ENCODE assay signal across 35 cellular contexts in the genomic region with DNA sequence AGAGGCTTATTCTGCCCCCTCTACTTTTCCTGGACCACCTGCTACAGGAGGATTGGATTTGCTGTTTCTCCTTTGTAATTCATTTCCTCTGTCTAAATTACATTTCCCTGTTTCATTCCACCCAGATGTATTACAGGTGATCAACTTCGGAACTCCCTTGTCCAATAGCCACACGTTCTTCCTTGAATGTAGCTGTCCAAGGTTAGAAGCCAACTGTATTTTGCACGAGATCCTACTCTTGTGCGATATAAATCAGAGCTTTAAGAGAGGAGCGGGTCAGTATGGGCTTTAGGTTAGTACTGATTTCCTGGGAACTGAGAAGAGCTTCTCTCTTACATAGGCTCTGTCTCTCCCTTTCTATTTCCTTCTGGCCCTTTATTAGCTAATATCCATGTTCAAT. TPM values are rescaled to one million over a fixed set of nuclear protein-coding genes. Genes with fewer than 3 reads are reported as not detected.
"Had no signal": no experiment of that assay in that cellular context is flagged by ENCODE, and none has a peak within 500 bp of the region (broad histone marks: within the 10 kb centered on the region; RNA-seq: fewer than 3 reads in every experiment).

No MANE protein-coding gene starts in this region.

- H3K4me3 Mint-ChIP-seq: immature natural killer cell; naive thymus-derived CD8-positive, alpha-beta T cell; nephron; neural crest cell; stimulated activated naive CD8-positive, alpha-beta T cell treated with anti-CD3 and anti-CD28 coated beads, Interleukin-15, Interleukin-2, amounts not matched to agents 100 ng/mL and 50 ng/mL, for 24 hours had no signal

- H3K9me3 ChIP-seq: left lung, lower lobe of right lung, pancreas, prostate gland, suprapubic skin, thoracic aorta, tibial artery, upper lobe of right lung had no signal

- H3K4me1 Mint-ChIP-seq: immature natural killer cell; naive thymus-derived CD8-positive, alpha-beta T cell; neural crest cell had no signal

- H3K27ac Mint-ChIP-seq: immature natural killer cell; naive thymus-derived CD8-positive, alpha-beta T cell; nephron; stimulated activated naive CD8-positive, alpha-beta T cell treated with anti-CD3 and anti-CD28 coated beads, Interleukin-15, Interleukin-2, amounts not matched to agents 100 ng/mL and 50 ng/mL, for 24 hours had no signal

- H3K36me3 ChIP-seq: left lung, lower lobe of right lung, pancreas, prostate gland, suprapubic skin, thoracic aorta, tibial artery, upper lobe of right lung had no signal

- H3K4me3 ChIP-seq: left lung, lower lobe of right lung, pancreas, prostate gland, skin epidermis, suprapubic skin, thoracic aorta, tibial artery, upper lobe of right lung had no signal

- ATAC-seq: left colon; left lung; lower lobe of right lung; naive thymus-derived CD8-positive, alpha-beta T cell; pancreas; right cardiac atrium; sciatic nerve; upper lobe of right lung had no signal

- H3K9me3 Mint-ChIP-seq: naive thymus-derived CD8-positive, alpha-beta T cell; nephron; neural crest cell; stimulated activated naive CD8-positive, alpha-beta T cell treated with anti-CD3 and anti-CD28 coated beads, Interleukin-15, Interleukin-2, amounts not matched to agents 100 ng/mL and 50 ng/mL, for 24 hours had no signal

- H3K4me1 ChIP-seq: left lung, lower lobe of right lung, pancreas, prostate gland, suprapubic skin, tibial artery, upper lobe of right lung had no signal

- H3K27ac ChIP-seq: left lung, lower lobe of right lung, pancreas, prostate gland, skin epidermis, suprapubic skin, thoracic aorta, tibial artery, upper lobe of right lung had no signal

- H3K36me3 Mint-ChIP-seq: immature natural killer cell; naive thymus-derived CD8-positive, alpha-beta T cell had no signal

- FAIRE-seq: islet of Langerhans, kidney, pancreas, urothelium cell line had no signal

- H3K27me3 ChIP-seq: suprapubic skin, upper lobe of right lung had no signal

- DNase-seq: hypothalamus; immature natural killer cell; kidney; left colon; left lung; lower lobe of right lung; mammary epithelial cell; mesenchymal stem cell; naive thymus-derived CD8-positive, alpha-beta T cell; nucleus accumbens; pancreas; posterior cingulate gyrus; retina; right cardiac atrium; stimulated activated CD4-positive, alpha-beta T cell treated with anti-CD3 and anti-CD28 coated beads, Interleukin-12 subunit alpha, Interleukin-12 subunit beta, amount 100 ng/mL, for 4 hours; stimulated activated CD4-positive, alpha-beta T cell treated with anti-CD3 and anti-CD28 coated beads, Interleukin-15, amount 100 ng/mL, for 24 hours; stimulated activated CD4-positive, alpha-beta T cell treated with anti-CD3 and anti-CD28 coated beads, Interleukin-2, amount 100 ng/mL, for 24 hours; stimulated activated CD4-positive, alpha-beta T cell treated with anti-CD3 and anti-CD28 coated beads, Interleukin-4, amount 100 ng/mL, for 1 hour; stimulated activated naive CD4-positive, alpha-beta T cell; tibial artery; trophoblast cell; upper lobe of right lung had no signal

RNA-seq across cellular contexts. Expression of a gene that starts 20.5 kb away (rescaled TPM):
- total RNA-seq: kidney; left colon; left lung; liver; lower lobe of right lung; mammary epithelial cell; naive thymus-derived CD8-positive, alpha-beta T cell; osteoblast; prostate gland; sciatic nerve; subcutaneous adipose tissue; thoracic aorta; upper lobe of right lung had no signal
- polyA plus RNA-seq: immature natural killer cell; liver; mammary epithelial cell; naive thymus-derived CD8-positive, alpha-beta T cell had no signal
